ENCODE assay signal across 1 cellular context in the genomic region with DNA sequence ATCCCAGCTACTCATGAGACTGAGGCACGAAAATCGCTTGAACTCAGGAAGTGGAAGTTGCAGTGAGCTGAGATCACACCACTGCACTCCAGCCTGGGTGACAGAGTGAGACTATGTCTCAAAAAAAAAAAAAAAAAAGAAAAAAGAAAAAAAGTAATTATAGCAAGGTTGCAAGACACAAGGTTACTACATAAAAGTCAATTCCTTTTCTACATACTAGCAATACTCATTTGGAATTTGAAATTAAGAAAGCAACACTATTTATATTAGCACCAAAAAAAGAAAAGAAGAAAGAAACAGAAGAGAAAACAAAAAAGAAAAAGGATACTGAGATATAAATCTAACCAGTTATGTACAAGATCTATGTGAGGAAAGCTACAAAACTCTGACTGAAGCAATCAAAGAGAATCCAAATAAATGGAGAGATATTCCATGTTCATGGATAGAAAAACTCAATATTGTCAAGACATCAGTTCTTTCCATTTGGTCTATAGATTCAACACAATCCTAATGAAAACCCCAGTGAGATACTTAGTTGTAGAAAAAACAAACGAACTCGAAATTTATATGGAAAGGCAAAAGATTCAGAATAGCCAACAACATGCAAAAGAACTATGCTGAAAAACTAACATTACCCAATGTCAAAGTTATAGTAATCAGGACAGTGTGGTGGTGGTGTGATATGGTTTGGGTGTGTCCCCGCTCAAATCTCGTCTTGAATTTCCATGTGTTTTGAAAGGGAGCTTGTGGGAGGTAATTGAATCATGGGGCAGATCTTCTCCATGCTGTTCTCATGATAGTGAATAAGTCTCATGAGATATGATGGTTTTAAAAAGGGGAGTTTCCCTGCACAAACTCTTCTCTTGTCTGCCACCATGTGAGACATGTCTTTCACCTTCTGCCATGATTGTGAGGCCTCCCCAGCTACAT.
TF ChIP-seq lines count a peak whose summit lies in the region.

No MANE protein-coding gene starts in this region.

TF ChIP-seq in HCT116, 20 proteins besides CTCF, POLR2A, EP300 and RAD21 (continued from another document):
- TF ChIP-seq EZH2phosphoT487 (IDR thresholded peaks at IDR 0.05; ENCODE audit: borderline replicate concordance) = no peak
- no peak for TF ChIP-seq SP1 (IDR thresholded peaks at IDR 0.05; ENCODE audit: low read depth)
- TF ChIP-seq, protein P1, sequence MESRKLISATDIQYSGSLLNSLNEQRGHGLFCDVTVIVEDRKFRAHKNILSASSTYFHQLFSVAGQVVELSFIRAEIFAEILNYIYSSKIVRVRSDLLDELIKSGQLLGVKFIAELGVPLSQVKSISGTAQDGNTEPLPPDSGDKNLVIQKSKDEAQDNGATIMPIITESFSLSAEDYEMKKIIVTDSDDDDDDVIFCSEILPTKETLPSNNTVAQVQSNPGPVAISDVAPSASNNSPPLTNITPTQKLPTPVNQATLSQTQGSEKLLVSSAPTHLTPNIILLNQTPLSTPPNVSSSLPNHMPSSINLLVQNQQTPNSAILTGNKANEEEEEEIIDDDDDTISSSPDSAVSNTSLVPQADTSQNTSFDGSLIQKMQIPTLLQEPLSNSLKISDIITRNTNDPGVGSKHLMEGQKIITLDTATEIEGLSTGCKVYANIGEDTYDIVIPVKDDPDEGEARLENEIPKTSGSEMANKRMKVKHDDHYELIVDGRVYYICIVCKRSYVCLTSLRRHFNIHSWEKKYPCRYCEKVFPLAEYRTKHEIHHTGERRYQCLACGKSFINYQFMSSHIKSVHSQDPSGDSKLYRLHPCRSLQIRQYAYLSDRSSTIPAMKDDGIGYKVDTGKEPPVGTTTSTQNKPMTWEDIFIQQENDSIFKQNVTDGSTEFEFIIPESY (IDR thresholded peaks at IDR 0.05; ENCODE audit: extremely low read depth, insufficient replicate concordance, low read length) = no peak
- no peak for TF ChIP-seq CEBPB (IDR thresholded peaks at IDR 0.05; ENCODE audit: low read depth)
- no peak for TF ChIP-seq SIN3A (IDR thresholded peaks at IDR 0.05; ENCODE audit: low read depth)
- TF ChIP-seq, protein P2, sequence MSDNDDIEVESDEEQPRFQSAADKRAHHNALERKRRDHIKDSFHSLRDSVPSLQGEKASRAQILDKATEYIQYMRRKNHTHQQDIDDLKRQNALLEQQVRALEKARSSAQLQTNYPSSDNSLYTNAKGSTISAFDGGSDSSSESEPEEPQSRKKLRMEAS (IDR thresholded peaks at IDR 0.05) = no peak
- no peak for TF ChIP-seq ZNF274 (IDR thresholded peaks at IDR 0.05; ENCODE audit: low read depth, low read length)
- TF ChIP-seq EGR1 (IDR thresholded peaks at IDR 0.05; ENCODE audit: low read depth) = no peak
- TF ChIP-seq, protein P3, sequence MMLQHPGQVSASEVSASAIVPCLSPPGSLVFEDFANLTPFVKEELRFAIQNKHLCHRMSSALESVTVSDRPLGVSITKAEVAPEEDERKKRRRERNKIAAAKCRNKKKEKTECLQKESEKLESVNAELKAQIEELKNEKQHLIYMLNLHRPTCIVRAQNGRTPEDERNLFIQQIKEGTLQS (IDR thresholded peaks at IDR 0.05) = no peak
TF ChIP-seq in HCT116: peak in this region for 0.
